1 cellular context compared by ENCODE assay signal in the genomic region with DNA sequence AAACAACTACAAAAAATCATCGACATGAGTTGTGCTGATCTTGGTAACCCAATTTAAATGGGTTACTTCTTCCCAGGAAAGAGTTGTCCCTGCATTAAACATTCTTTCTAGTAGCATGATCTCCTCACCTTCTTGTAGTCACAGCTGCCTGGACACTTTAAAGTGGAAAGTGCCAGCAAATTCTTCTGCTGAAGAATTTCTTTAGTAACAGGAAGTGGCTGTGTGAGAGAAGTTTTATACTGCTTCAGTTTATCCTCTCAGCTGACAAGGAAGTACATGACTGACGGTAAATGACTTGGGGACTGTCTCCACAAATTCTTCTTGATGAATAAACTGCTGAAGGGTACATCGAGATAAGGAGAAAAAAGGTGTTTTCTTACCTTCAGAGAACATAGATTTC.
TF ChIP-seq lines count a peak whose summit lies in the region.

No MANE protein-coding gene starts in this region.

TF ChIP-seq in endothelial cell of umbilical vein, 7 proteins besides CTCF, POLR2A, EP300 and RAD21:
- TF ChIP-seq EZH2 (IDR thresholded peaks at IDR 0.05; ENCODE audit: borderline replicate concordance, low read depth, low read length, severe bottlenecking) (no peak), JUN (IDR thresholded peaks at IDR 0.05; ENCODE audit: borderline replicate concordance, insufficient read depth, insufficient read length, low read depth) (no peak), MYC (IDR thresholded peaks at IDR 0.05; ENCODE audit: low read depth, low read length) (no peak), POLR2AphosphoS5 (IDR thresholded peaks at IDR 0.05; ENCODE audit: insufficient read depth, low read depth, low read length) (no peak)
TF ChIP-seq in endothelial cell of umbilical vein: peak in this region for 0.
